In the genomic region with DNA sequence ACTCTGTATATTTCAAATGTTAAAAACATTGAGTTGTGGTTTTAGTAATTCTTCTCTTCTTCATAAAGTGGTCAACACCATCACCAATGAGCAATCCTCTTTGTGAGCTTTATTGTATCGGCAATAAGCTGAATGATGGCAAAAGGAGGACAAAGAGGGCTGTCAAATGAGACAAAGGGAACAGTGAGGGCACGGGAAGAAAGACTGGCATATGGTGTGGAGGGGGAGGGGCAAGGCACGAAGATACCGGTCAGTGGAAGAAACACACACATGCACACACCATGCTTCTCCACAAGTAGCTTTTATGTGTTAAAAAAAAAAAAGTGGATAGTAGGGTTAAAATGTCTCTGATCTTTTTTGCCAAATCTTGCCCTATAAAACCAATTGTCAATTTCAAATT, we compare ENCODE assay signal across 17 cellular contexts.
DNase-seq lines count a peak whose midpoint lies in the region; TF ChIP-seq lines count a peak whose summit lies in the region.
"Had no signal": no experiment of that assay in that cellular context is flagged by ENCODE, and none has a peak within 500 bp of the region (broad histone marks: within the 10 kb centered on the region; RNA-seq: fewer than 3 reads in every experiment).

No MANE protein-coding gene starts in this region.

- H3K27ac ChIP-seq in sigmoid colon = peak overlapping the region in 1 of 4 donors; percentile 72
- H3K27ac ChIP-seq: HL-60 had no signal

- H3K27me3 Mint-ChIP-seq in brain = no peaks in the 10 kb centered on the region
- no peaks in the 10 kb centered on the region for H3K27me3 Mint-ChIP-seq in nephron progenitor cell (ENCODE audit: low read depth, poor library complexity)
- H3K27me3 Mint-ChIP-seq: activated CD8-positive, alpha-beta memory T cell treated with anti-CD3 and anti-CD28 coated beads, Interleukin-2, amount 10 ng/mL, durations not matched to agents 7 days and 5 days; naive B cell; stimulated activated naive CD8-positive, alpha-beta T cell treated with anti-CD3 and anti-CD28 coated beads, Interleukin-15, Interleukin-2, amounts not matched to agents 100 ng/mL and 50 ng/mL, for 24 hours had no signal

- peak overlapping the region in 2 of 5 experiments; percentile 38 to 46 for H3K4me3 Mint-ChIP-seq in brain
- H3K4me3 Mint-ChIP-seq in nephron progenitor cell = no peak overlapping the region
- H3K4me3 Mint-ChIP-seq: activated CD8-positive, alpha-beta memory T cell treated with anti-CD3 and anti-CD28 coated beads, Interleukin-2, amount 10 ng/mL, durations not matched to agents 7 days and 5 days; naive B cell; stimulated activated naive CD8-positive, alpha-beta T cell treated with anti-CD3 and anti-CD28 coated beads, Interleukin-15, Interleukin-2, amounts not matched to agents 100 ng/mL and 50 ng/mL, for 24 hours; T-helper 2 cell treated with Interferon-gamma antibody and Interleukin-4, amounts not matched to agents 5 μg/mL and 100 μg/mL, for 36 hours had no signal

- no peak for TF ChIP-seq EP300 in sigmoid colon (IDR thresholded peaks at IDR 0.05)

- intact Hi-C loops in sigmoid colon (cut with DNase I) = loop anchor here (5.0 to 10.0 kb wide), 3 partner anchors 96 to 506 kb away; a partner anchor contains a TSS

- H3K9me3 Mint-ChIP-seq in brain (peaks cover 0 to 2% (median 0%) of the 10 kb centered on the region in 5 experiments), nephron progenitor cell (peaks cover 13% of the 10 kb centered on the region)
- H3K9me3 Mint-ChIP-seq: naive B cell; stimulated activated naive CD8-positive, alpha-beta T cell treated with anti-CD3 and anti-CD28 coated beads, Interleukin-15, Interleukin-2, amounts not matched to agents 100 ng/mL and 50 ng/mL, for 24 hours; T-helper 2 cell treated with Interferon-gamma antibody and Interleukin-4, amounts not matched to agents 5 μg/mL and 100 μg/mL, for 36 hours had no signal

- TF ChIP-seq CTCF in brain (conservative IDR thresholded peaks at IDR 0.05) = no peak
- TF ChIP-seq CTCF in nephron progenitor cell (IDR thresholded peaks at IDR 0.05) = no peak
- TF ChIP-seq CTCF in sigmoid colon (IDR thresholded peaks at IDR 0.05) = no peak

- no peak overlapping the region for H3K4me3 ChIP-seq in sigmoid colon

- WGBS in sigmoid colon, 2 donors = 53 to 81% methylated on average over 4 of the region's 4 CpGs

- TF ChIP-seq POLR2A in sigmoid colon (IDR thresholded peaks at IDR 0.05) = no peak

- H3K9me3 ChIP-seq in sigmoid colon = no peaks in the 10 kb centered on the region

- peak; percentile 53 for DNase-seq in DMS 273 (lab: John Stamatoyannopoulos, UW; ENCODE audit: unreplicated experiment)
- DNase-seq in DMS 273 treated with DMSO at 0.1 percent for 48 hours (lab: John Stamatoyannopoulos, UW) = no peak
- DNase-seq in NCI-H2171 treated with DMSO at 0.1 percent for 48 hours (lab: John Stamatoyannopoulos, UW) = peak; percentile 81
- no peak for DNase-seq in nephron progenitor cell
- DNase-seq in stimulated activated CD4-positive, alpha-beta T cell treated with anti-CD3 and anti-CD28 coated beads, Interleukin-4, amount 100 ng/mL, for 4 hours = no peak
- DNase-seq in sigmoid colon = no peak
- no peak for DNase-seq in hippocampal formation (lab: John Stamatoyannopoulos, UW)
- DNase-seq: 8988T; activated CD4-positive, alpha-beta T cell treated with anti-CD3 and anti-CD28 coated beads for 1 hour; activated effector memory CD4-positive, alpha-beta T cell treated with anti-CD3 and anti-CD28 coated beads, Interleukin-2, amount 50 U/mL, for 16 hours; NCI-H1436 had no signal

- peaks cover 40% of the 10 kb centered on the region for H3K4me1 Mint-ChIP-seq in brain
- H3K4me1 Mint-ChIP-seq in nephron progenitor cell = peaks cover 66% of the 10 kb centered on the region

- no peaks in the 10 kb centered on the region for H3K36me3 ChIP-seq in sigmoid colon

- H3K27ac Mint-ChIP-seq in brain (peak overlapping the region; percentile 61 to 97 (median 82)), nephron progenitor cell (peak overlapping the region; percentile 12)
- H3K27ac Mint-ChIP-seq: activated CD8-positive, alpha-beta memory T cell treated with anti-CD3 and anti-CD28 coated beads, Interleukin-2, amount 10 ng/mL, durations not matched to agents 7 days and 5 days; naive B cell; stimulated activated naive CD8-positive, alpha-beta T cell treated with anti-CD3 and anti-CD28 coated beads, Interleukin-15, Interleukin-2, amounts not matched to agents 100 ng/mL and 50 ng/mL, for 24 hours; T-helper 2 cell treated with Interferon-gamma antibody and Interleukin-4, amounts not matched to agents 5 μg/mL and 100 μg/mL, for 36 hours had no signal

- peaks cover 0 to 21% (median 17%) of the 10 kb centered on the region in 4 donors for H3K4me1 ChIP-seq in sigmoid colon

- H3K27me3 ChIP-seq in sigmoid colon = no peaks in the 10 kb centered on the region

- H3K36me3 Mint-ChIP-seq in brain = no peaks in the 10 kb centered on the region
- peaks cover 10% of the 10 kb centered on the region for H3K36me3 Mint-ChIP-seq in nephron progenitor cell (ENCODE audit: low read depth)
- H3K36me3 Mint-ChIP-seq: activated CD8-positive, alpha-beta memory T cell treated with anti-CD3 and anti-CD28 coated beads, Interleukin-2, amount 10 ng/mL, durations not matched to agents 7 days and 5 days; naive B cell had no signal

Comparison
In these comparisons a context has a peak if more than half of its experiments do, and no peak if none do; other contexts are left out.
1. DNase-seq: peak in DMS 273 (single experiment) and NCI-H2171 treated with DMSO at 0.1 percent for 48 hours (single experiment); none in DMS 273 treated with DMSO at 0.1 percent for 48 hours (single experiment), nephron progenitor cell (single experiment), stimulated activated CD4-positive, alpha-beta T cell treated with anti-CD3 and anti-CD28 coated beads, Interleukin-4, amount 100 ng/mL, for 4 hours (0 of 2), sigmoid colon (single experiment) and hippocampal formation (0 of 2).